ENCODE assay signal across 17 cellular contexts in the genomic region with DNA sequence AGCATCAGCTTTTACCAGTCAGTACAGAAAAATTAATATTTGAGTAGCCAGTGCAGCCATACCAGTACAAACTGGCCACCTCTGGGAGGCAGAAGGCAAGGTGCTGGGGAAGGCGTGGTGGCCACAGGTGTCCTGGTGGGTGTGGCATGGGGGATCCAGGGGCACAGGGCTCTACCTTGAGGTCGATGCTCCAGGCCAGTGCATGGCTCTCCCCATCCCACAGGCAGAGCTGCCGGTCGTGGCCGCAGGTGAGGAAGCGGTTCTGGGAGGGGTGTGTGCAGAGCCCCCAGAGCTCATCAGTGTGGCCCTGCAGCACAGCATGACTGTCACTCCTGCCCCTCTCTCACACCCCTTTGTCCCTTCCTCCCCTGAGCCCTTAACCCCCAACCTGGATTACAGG.
"Had no signal": no experiment of that assay in that cellular context is flagged by ENCODE, and none has a peak within 500 bp of the region (broad histone marks: within the 10 kb centered on the region; RNA-seq: fewer than 3 reads in every experiment).

No MANE protein-coding gene starts in this region.

- H3K4me1 ChIP-seq: colonic mucosa had no signal

- H3K9me3 ChIP-seq: colonic mucosa, esophagus squamous epithelium, neutrophil, spleen had no signal

- H3K27ac ChIP-seq: colonic mucosa, esophagus squamous epithelium, neutrophil, spleen had no signal

- H3K4me3 ChIP-seq: colonic mucosa, esophagus squamous epithelium, spleen had no signal

- H3K27me3 Mint-ChIP-seq: naive B cell had no signal

- H3K27me3 ChIP-seq: colonic mucosa, esophagus squamous epithelium, neutrophil, spleen had no signal

- H3K9me3 Mint-ChIP-seq: naive B cell, nephron had no signal

- ATAC-seq: left colon, sciatic nerve had no signal

- H3K36me3 ChIP-seq: colonic mucosa had no signal

- DNase-seq: colonic mucosa; dermis blood vessel endothelial cell; esophagus squamous epithelium; foreskin fibroblast; kidney; left colon; mesendoderm; naive B cell; spleen; stimulated activated CD4-positive, alpha-beta T cell treated with anti-CD3 and anti-CD28 coated beads, Interleukin-15, amount 100 ng/mL, for 24 hours; stimulated activated CD4-positive, alpha-beta T cell treated with anti-CD3 and anti-CD28 coated beads, Interleukin-1b, Interleukin-23, amount 100 ng/mL, for 48 hours; stimulated activated CD4-positive, alpha-beta T cell treated with anti-CD3 and anti-CD28 coated beads, Interleukin-4, amount 100 ng/mL, for 24 hours; stimulated activated naive CD4-positive, alpha-beta T cell; trophoblast cell had no signal
